21 cellular contexts compared by ENCODE assay signal in the genomic region with DNA sequence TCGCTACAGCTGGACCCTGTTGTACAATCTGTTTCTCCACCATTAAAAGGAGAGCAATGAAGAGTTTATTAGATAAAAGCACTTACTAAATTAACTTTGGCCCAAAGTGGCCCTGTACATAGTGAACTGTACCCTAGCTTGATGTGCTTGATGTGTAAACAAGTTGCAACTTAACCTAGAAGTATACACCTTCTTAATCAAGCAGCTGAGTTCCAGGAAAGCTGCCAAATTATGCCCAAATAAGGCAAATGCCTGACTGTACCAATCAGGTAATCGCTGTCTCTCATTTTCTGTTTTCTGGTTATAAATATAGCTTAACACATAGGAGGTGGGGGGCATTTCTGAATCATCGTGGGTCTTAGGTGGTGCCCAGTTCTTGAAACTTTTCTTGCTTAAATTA.
DNase-seq lines count a peak whose midpoint lies in the region.
"Had no signal": no experiment of that assay in that cellular context is flagged by ENCODE, and none has a peak within 500 bp of the region (broad histone marks: within the 10 kb centered on the region; RNA-seq: fewer than 3 reads in every experiment).

No MANE protein-coding gene starts in this region.

- H3K18ac ChIP-seq in trophoblast cell (ENCODE audit: low read length): no peak overlapping the region

- H3K27ac ChIP-seq in trophoblast cell (ENCODE audit: low read depth, low read length): no peak overlapping the region
- H3K27ac ChIP-seq: 22Rv1; BLaER1 treated with 17β-estradiol and CSF1 and Interleukin-3, amounts not matched to agents 10 nM and 100 nM; HL-60; SJSA1 had no signal

- no peak overlapping the region for H3K4ac ChIP-seq in trophoblast cell (ENCODE audit: low read depth, low read length)

- H3K23ac ChIP-seq in trophoblast cell (ENCODE audit: low read length): no peak overlapping the region

- no peak overlapping the region for H2AFZ ChIP-seq in trophoblast cell (ENCODE audit: insufficient read depth, low read length, poor library complexity)

- H3K14ac ChIP-seq in trophoblast cell (ENCODE audit: low read length): no peak overlapping the region

- H3K4me2 ChIP-seq in trophoblast cell (ENCODE audit: low read length): no peak overlapping the region
- H3K4me2 ChIP-seq: BLaER1 treated with 17β-estradiol and CSF1 and Interleukin-3, amounts not matched to agents 10 nM and 100 nM had no signal

- WGBS in trophoblast cell (ENCODE audit: extremely low coverage, insufficient coverage, insufficient read length): no CpG with 5 or more reads among the region's 3 CpGs

- no peak overlapping the region for H2AK5ac ChIP-seq in trophoblast cell (ENCODE audit: low read length)

- no peak overlapping the region for H4K91ac ChIP-seq in trophoblast cell (ENCODE audit: low read depth, low read length)

- no peak overlapping the region for H3K9ac ChIP-seq in trophoblast cell (ENCODE audit: low read length)
- H3K9ac ChIP-seq: BLaER1 treated with 17β-estradiol and CSF1 and Interleukin-3, amounts not matched to agents 10 nM and 100 nM had no signal

- H3K36me3 ChIP-seq in trophoblast cell (ENCODE audit: control insufficient read depth in 1 of 2, insufficient read depth in 2 of 2, low read length in 2 of 2): no peaks in the 10 kb centered on the region
- H3K36me3 ChIP-seq: BLaER1 treated with 17β-estradiol and CSF1 and Interleukin-3, amounts not matched to agents 10 nM and 100 nM; HAP-1; SJSA1 had no signal

- peaks cover 0 to 2% of the 10 kb centered on the region in 2 experiments for H3K4me1 ChIP-seq in trophoblast cell (ENCODE audit: control insufficient read depth in 1 of 2, insufficient read depth in 2 of 2, low read length in 2 of 2)
- H3K4me1 ChIP-seq: BLaER1 treated with 17β-estradiol and CSF1 and Interleukin-3, amounts not matched to agents 10 nM and 100 nM; HAP-1; SJSA1 had no signal

- no peak overlapping the region for H2BK5ac ChIP-seq in trophoblast cell (ENCODE audit: low read depth, low read length, poor library complexity)

- no peaks in the 10 kb centered on the region for H3K27me3 ChIP-seq in trophoblast cell (ENCODE audit: insufficient read depth, low read length)
- H3K27me3 ChIP-seq: BLaER1 treated with 17β-estradiol and CSF1 and Interleukin-3, amounts not matched to agents 10 nM and 100 nM; SJSA1 had no signal

- in situ Hi-C loops in G401 (cut with HindIII; ENCODE audit: low sequenced_read_pairs): no loop called here

- H4K8ac ChIP-seq in trophoblast cell (ENCODE audit: low read depth, low read length): no peak overlapping the region

- no peaks in the 10 kb centered on the region for H3K79me2 ChIP-seq in trophoblast cell (ENCODE audit: control insufficient read depth, insufficient read depth, low read length, poor library complexity)

- no peak overlapping the region for H2BK120ac ChIP-seq in trophoblast cell (ENCODE audit: insufficient read depth, low read length, poor library complexity)

- H2BK12ac ChIP-seq in trophoblast cell (ENCODE audit: low read length): no peak overlapping the region

- H3K4me3 ChIP-seq in trophoblast cell (ENCODE audit: low read depth, low read length): no peak overlapping the region
- H3K4me3 ChIP-seq: BLaER1 treated with 17β-estradiol and CSF1 and Interleukin-3, amounts not matched to agents 10 nM and 100 nM; HAP-1; SJSA1 had no signal

- peak; percentile 53 for DNase-seq in DMS 273 (lab: John Stamatoyannopoulos, UW; ENCODE audit: unreplicated experiment)
- DNase-seq in DMS 273 treated with DMSO at 0.1 percent for 48 hours (lab: John Stamatoyannopoulos, UW): no peak
- DNase-seq in COR-L47 (lab: John Stamatoyannopoulos, UW): peak; percentile 54
- DNase-seq in NCI-H1105 treated with DMSO at 0.1 percent for 48 hours (lab: John Stamatoyannopoulos, UW): peak; percentile 85
- DNase-seq in SK-N-DZ (ENCODE audit: low spot score): peak; percentile 24
- DNase-seq in amygdala (lab: John Stamatoyannopoulos, UW): no peak
- no peak for DNase-seq in trophoblast cell
- DNase-seq in G401 (ENCODE audit: low spot score): no peak
- DNase-seq: ACHN; CD4-positive, alpha-beta memory T cell; DMS53; EL; KBM-7; NCI-H187; NCI-H524 treated with DMSO at 0.1 percent for 48 hours; OCI-M1 had no signal

- no peaks in the 10 kb centered on the region for H3K79me1 ChIP-seq in trophoblast cell (ENCODE audit: low read length)

- no peaks in the 10 kb centered on the region for H3K9me3 ChIP-seq in trophoblast cell (ENCODE audit: insufficient read depth, low read depth, low read length)
- H3K9me3 ChIP-seq: BLaER1 treated with 17β-estradiol and CSF1 and Interleukin-3, amounts not matched to agents 10 nM and 100 nM; HAP-1; SJSA1 had no signal

- no peak overlapping the region for H4K12ac ChIP-seq in trophoblast cell (ENCODE audit: low read depth, low read length)

Comparison
In these comparisons a context has a peak if more than half of its experiments do, and no peak if none do; other contexts are left out.
1. DNase-seq: peak in DMS 273 (single experiment), COR-L47 (single experiment), NCI-H1105 treated with DMSO at 0.1 percent for 48 hours (single experiment) and SK-N-DZ (single experiment); none in DMS 273 treated with DMSO at 0.1 percent for 48 hours (single experiment), amygdala (0 of 56), trophoblast cell (0 of 2) and G401 (single experiment).